18 cellular contexts compared by ENCODE assay signal in the genomic region with DNA sequence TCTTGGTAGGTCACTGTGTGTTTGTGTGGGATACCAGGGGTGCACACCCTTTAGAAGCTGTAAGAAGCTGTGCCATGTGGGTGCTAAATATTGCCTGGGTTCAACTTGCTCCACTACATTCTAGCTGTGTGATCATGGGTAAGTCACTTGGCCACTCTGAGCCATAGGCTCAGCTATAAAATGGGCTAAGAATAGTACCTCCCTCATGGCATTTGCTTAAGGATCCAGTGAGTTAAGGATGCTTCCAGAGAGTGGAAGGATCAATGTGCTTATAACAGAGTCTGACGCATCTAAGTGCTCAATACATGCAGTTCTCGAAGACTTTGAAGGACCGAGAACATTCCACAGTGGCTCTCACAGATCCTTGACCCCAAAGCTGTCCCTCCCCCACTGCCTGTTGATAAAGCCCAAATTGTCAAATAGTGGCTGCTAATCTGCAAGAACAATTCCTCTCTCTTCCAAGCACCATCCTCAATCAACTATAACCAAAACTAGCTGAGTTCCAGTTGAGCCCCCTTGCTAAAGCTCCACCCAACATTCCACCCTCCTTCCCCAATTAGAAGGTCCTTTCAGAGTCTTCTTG. TPM values are rescaled to one million over a fixed set of nuclear protein-coding genes. Genes with fewer than 3 reads are reported as not detected.
DNase-seq lines count a peak whose midpoint lies in the region; ATAC-seq, FAIRE-seq and TF ChIP-seq lines count a peak whose summit lies in the region.
"Had no signal": no experiment of that assay in that cellular context is flagged by ENCODE, and none has a peak within 500 bp of the region (broad histone marks: within the 10 kb centered on the region; RNA-seq: fewer than 3 reads in every experiment).

No MANE protein-coding gene starts in this region.

- no peaks in the 10 kb centered on the region for H3K27me3 Mint-ChIP-seq in activated T-helper 17 cell treated with anti-CD3 and anti-CD28 coated beads, Interleukin-2, amount 50 U/mL, for 72 hours

- no peak overlapping the region for H2BK5ac ChIP-seq in mesendoderm (ENCODE audit: low read length)

- no peak overlapping the region for H2BK120ac ChIP-seq in mesendoderm (ENCODE audit: low read depth, low read length)

- H3K36me3 Mint-ChIP-seq in activated T-helper 17 cell treated with anti-CD3 and anti-CD28 coated beads, Interleukin-2, amount 50 U/mL, for 72 hours (ENCODE audit: low read depth): peaks cover 86% of the 10 kb centered on the region

- H3K4me1 Mint-ChIP-seq in activated T-helper 17 cell treated with anti-CD3 and anti-CD28 coated beads, Interleukin-2, amount 50 U/mL, for 72 hours: peaks cover 63% of the 10 kb centered on the region

- H4K20me1 ChIP-seq in BLaER1 treated with 17β-estradiol and CSF1 and Interleukin-3, amounts not matched to agents 10 nM and 100 nM: no peaks in the 10 kb centered on the region; a peak in 1 of 22 replicates

- no peak overlapping the region for H2AK5ac ChIP-seq in mesendoderm (ENCODE audit: low read length)

- H2BK15ac ChIP-seq in mesendoderm (replicated peaks; ENCODE audit: low read depth): no peak overlapping the region

- H3K4me2 ChIP-seq in BLaER1 treated with 17β-estradiol and CSF1 and Interleukin-3, amounts not matched to agents 10 nM and 100 nM: peak overlapping the region; percentile 27 to 76 (median 60)
- H3K4me2 ChIP-seq in mesendoderm (ENCODE audit: low read length): no peak overlapping the region

- no peak overlapping the region for H3K9ac ChIP-seq in BLaER1 treated with 17β-estradiol and CSF1 and Interleukin-3, amounts not matched to agents 10 nM and 100 nM
- no peak overlapping the region for H3K9ac ChIP-seq in mesendoderm (ENCODE audit: low read length)
- H3K9ac ChIP-seq: GM23248 had no signal

- peak overlapping the region; percentile 18 for H3K56ac ChIP-seq in mesendoderm (ENCODE audit: low read length)

- peaks cover 11 to 25% (median 21%) of the 10 kb centered on the region in 10 experiments for H3K4me1 ChIP-seq in BLaER1 treated with 17β-estradiol and CSF1 and Interleukin-3, amounts not matched to agents 10 nM and 100 nM
- H3K4me1 ChIP-seq in mesendoderm (ENCODE audit: control insufficient read depth, low read depth, low read length) (peaks cover 10% of the 10 kb centered on the region), small intestine (ENCODE audit: control insufficient read depth in 2 of 2, insufficient read depth in 1 of 2, low read depth in 1 of 2, low read length in 1 of 2) (peaks cover 0 to 3% of the 10 kb centered on the region in 2 donors)
- H3K4me1 ChIP-seq: body of pancreas had no signal

- no peak overlapping the region for H4K5ac ChIP-seq in mesendoderm (ENCODE audit: low read length)

- H3K27me3 ChIP-seq in BLaER1 treated with 17β-estradiol and CSF1 and Interleukin-3, amounts not matched to agents 10 nM and 100 nM: no peaks in the 10 kb centered on the region
- no peaks in the 10 kb centered on the region for H3K27me3 ChIP-seq in mesendoderm (ENCODE audit: insufficient read depth, low read length, poor library complexity)
- no peaks in the 10 kb centered on the region for H3K27me3 ChIP-seq in small intestine (ENCODE audit: control insufficient read depth in 2 of 2, insufficient read depth in 2 of 2, low read length in 2 of 2)
- H3K27me3 ChIP-seq: body of pancreas had no signal

- no peak overlapping the region for H4K8ac ChIP-seq in mesendoderm (ENCODE audit: low read depth, low read length)

- H3K4me3 Mint-ChIP-seq in activated T-helper 17 cell treated with anti-CD3 and anti-CD28 coated beads, Interleukin-2, amount 50 U/mL, for 72 hours: peak overlapping the region; percentile 99

- no peaks in the 10 kb centered on the region for H3K9me3 ChIP-seq in BLaER1 treated with 17β-estradiol and CSF1 and Interleukin-3, amounts not matched to agents 10 nM and 100 nM (replicated peaks in 1 of 11)
- H3K9me3 ChIP-seq in small intestine (ENCODE audit: control insufficient read depth, low read depth): no peaks in the 10 kb centered on the region
- H3K9me3 ChIP-seq: body of pancreas had no signal

- no peak overlapping the region for H3K23ac ChIP-seq in mesendoderm (ENCODE audit: low read length)

- H3K27ac Mint-ChIP-seq in activated T-helper 17 cell treated with anti-CD3 and anti-CD28 coated beads, Interleukin-2, amount 50 U/mL, for 72 hours: peak overlapping the region; percentile 99

- no peaks in the 10 kb centered on the region for H3K79me2 ChIP-seq in mesendoderm (ENCODE audit: control insufficient read depth, insufficient read depth, low read length)

- ATAC-seq in activated T-helper 17 cell treated with anti-CD3 and anti-CD28 coated beads, Interleukin-2, amount 50 U/mL, for 72 hours (replicated peaks): peak; percentile 1
- ATAC-seq: body of pancreas had no signal

- no peaks in the 10 kb centered on the region for H3K9me3 Mint-ChIP-seq in activated T-helper 17 cell treated with anti-CD3 and anti-CD28 coated beads, Interleukin-2, amount 50 U/mL, for 72 hours

- H3K4me3 ChIP-seq in BLaER1 treated with 17β-estradiol and CSF1 and Interleukin-3, amounts not matched to agents 10 nM and 100 nM: no peak overlapping the region
- H3K4me3 ChIP-seq in mesendoderm (ENCODE audit: low read length): no peak overlapping the region
- H3K4me3 ChIP-seq in small intestine (ENCODE audit: low read depth in 1 of 2, low read length in 2 of 2): no peak overlapping the region
- H3K4me3 ChIP-seq: body of pancreas, GM23248 had no signal

- FAIRE-seq in GM12891 (lab: Jason Lieb, UNC) (peak; percentile 13), small intestine (lab: Jason Lieb, UNC) (no peak)

- no CpG with 5 or more reads among the region's 3 CpGs for WGBS in mesendoderm (ENCODE audit: extremely low coverage, insufficient coverage, low lambda C conversion rate)
- 84 to 94% (median 90%) methylated on average over 3 of the region's 3 CpGs for WGBS in small intestine, 3 donors

- no peak overlapping the region for H3K18ac ChIP-seq in mesendoderm (ENCODE audit: low read length)

- DNase-seq in GM12891 (ENCODE audit: insufficient read length, low spot score): no peak
- DNase-seq in mesendoderm: peak; percentile 35
- DNase-seq in NCI-H526 treated with DMSO at 0.1 percent for 48 hours (lab: John Stamatoyannopoulos, UW): no peak
- no peak for DNase-seq in OCI-M1 (lab: John Stamatoyannopoulos, UW)
- no peak for DNase-seq in small intestine
- no peak for DNase-seq in NCI-H2029 (lab: John Stamatoyannopoulos, UW)
- DNase-seq: Kasumi-1, NCI-H187 treated with DMSO at 0.1 percent for 48 hours, NCI-H774, retina, SIG-M5 had no signal

- no peak for TF ChIP-seq POLR2A in GM12891 (IDR thresholded peaks at IDR 0.05; ENCODE audit: low read depth, low read length)

- H3K27ac ChIP-seq in BLaER1 treated with 17β-estradiol and CSF1 and Interleukin-3, amounts not matched to agents 10 nM and 100 nM: peak overlapping the region in 2 of 11 experiments; percentile 48 to 56; a peak in 1 of 22 replicates
- H3K27ac ChIP-seq in mesendoderm (ENCODE audit: low read depth, low read length) (no peak overlapping the region), small intestine (ENCODE audit: low read depth in 1 of 2, low read length in 1 of 2) (peak overlapping the region in 1 of 2 donors; percentile 84)
- H3K27ac ChIP-seq: body of pancreas, C4-2B, GM23248 had no signal

- no peaks in the 10 kb centered on the region for H3K79me1 ChIP-seq in mesendoderm (ENCODE audit: low read length)

- no peak overlapping the region for H3K4ac ChIP-seq in mesendoderm (ENCODE audit: low read depth, low read length)

- H3K36me3 ChIP-seq in BLaER1 treated with 17β-estradiol and CSF1 and Interleukin-3, amounts not matched to agents 10 nM and 100 nM: no peaks in the 10 kb centered on the region
- no peaks in the 10 kb centered on the region for H3K36me3 ChIP-seq in mesendoderm (ENCODE audit: control insufficient read depth, insufficient read depth, low read length)
- H3K36me3 ChIP-seq in small intestine (ENCODE audit: control insufficient read depth in 2 of 2, insufficient read depth in 2 of 2, low read length in 2 of 2): no peaks in the 10 kb centered on the region

TF ChIP-seq in GM12891, 5 proteins besides CTCF, POLR2A, EP300 and RAD21:
- TF ChIP-seq PAX5 (IDR thresholded peaks at IDR 0.05; ENCODE audit: insufficient read depth, low read length, severe bottlenecking): no peak
- TF ChIP-seq POU2F2 (IDR thresholded peaks at IDR 0.05; ENCODE audit: low read depth, low read length): no peak
- TF ChIP-seq SPI1 (IDR thresholded peaks at IDR 0.05; ENCODE audit: low read depth, low read length): no peak
- no peak for TF ChIP-seq TAF1 (IDR thresholded peaks at IDR 0.05; ENCODE audit: low read depth, low read length)
- TF ChIP-seq POLR2AphosphoS5 (IDR thresholded peaks at IDR 0.05; ENCODE audit: low read depth, low read length): no peak

RNA-seq across cellular contexts. Expression of gene TMPRSS6, which starts 13.2 kb away (rescaled TPM):
- polyA plus RNA-seq in GM12891 (2012; ENCODE audit: low read depth, missing spikeins): 2.1 TPM
- 100 to 1,000 TPM in 1 of 2 donors, 10 to 100 TPM in 1; 86.6 to 343 TPM for total RNA-seq in activated T-helper 17 cell treated with anti-CD3 and anti-CD28 coated beads, Interleukin-2, amount 50 U/mL, for 72 hours
- polyA plus RNA-seq in mesendoderm (2013, experiment 1 of 2): 0.03 TPM
- polyA plus RNA-seq in mesendoderm (2013, experiment 2 of 2): not detected
- polyA plus RNA-seq in small intestine: 1 to 10 TPM in 1 of 3 donors, under 1 TPM in 2; 0.40 to 2.2 (median 0.45) TPM
- total RNA-seq: glomerular endothelial cell, GM23248, kidney epithelial cell had no signal

RNA-seq across cellular contexts. Expression of gene IL2RB, which starts 27.0 kb away (rescaled TPM):
- 44.7 TPM for polyA plus RNA-seq in GM12891 (2012; ENCODE audit: low read depth, missing spikeins)
- total RNA-seq in activated T-helper 17 cell treated with anti-CD3 and anti-CD28 coated beads, Interleukin-2, amount 50 U/mL, for 72 hours: 100 to 1,000 TPM; 425 to 498 TPM
- polyA plus RNA-seq in mesendoderm (2013, experiment 1 of 2): 1.2 TPM
- 1.2 TPM for polyA plus RNA-seq in mesendoderm (2013, experiment 2 of 2)
- 1 to 10 TPM; 1.0 to 1.6 (median 1.6) TPM for polyA plus RNA-seq in small intestine
- total RNA-seq: GM23248 had no signal
